9 cellular contexts compared by ENCODE assay signal in genomic region chr13:40662866-40663265, GRCh38. TPM values are rescaled to one million over a fixed set of nuclear protein-coding genes. Genes with fewer than 3 reads are reported as not detected.
DNase-seq lines count a peak whose midpoint lies in the region; ATAC-seq lines count a peak whose summit lies in the region.
"Had no signal": no experiment of that assay in that cellular context is flagged by ENCODE, and none has a peak within 500 bp of the region (broad histone marks: within the 10 kb centered on the region; RNA-seq: fewer than 3 reads in every experiment).

No MANE protein-coding gene starts in this region.

- H3K4me2 ChIP-seq in mesenchymal stem cell (ENCODE audit: low read length, poor library complexity, severe bottlenecking) = no peak overlapping the region

- no peak overlapping the region for H4K8ac ChIP-seq in mesenchymal stem cell (ENCODE audit: low read length)

- H2AK5ac ChIP-seq in mesenchymal stem cell (ENCODE audit: low read length, severe bottlenecking) = no peak overlapping the region

- H3K27ac ChIP-seq in mesenchymal stem cell (ENCODE audit: low read length, poor library complexity, severe bottlenecking) = no peak overlapping the region
- H3K27ac ChIP-seq: 22Rv1 had no signal

- H3K14ac ChIP-seq in mesenchymal stem cell (ENCODE audit: low read length in 2 of 2) = no peak overlapping the region

- no peaks in the 10 kb centered on the region for H3K27me3 ChIP-seq in mesenchymal stem cell (ENCODE audit: control insufficient read depth in 1 of 2, insufficient read depth in 1 of 2, low read length in 2 of 2)

- no peak overlapping the region for H2BK120ac ChIP-seq in mesenchymal stem cell (ENCODE audit: low read depth, low read length)

- H3K36me3 ChIP-seq in mesenchymal stem cell (ENCODE audit: control insufficient read depth in 1 of 2, insufficient read depth in 2 of 2, low read depth in 1 of 2, low read length in 2 of 2) = no peaks in the 10 kb centered on the region

- peak; percentile 29 for ATAC-seq in HG02870 (IDR thresholded peaks at IDR 0.05; ENCODE audit: unreplicated experiment)

- intact Hi-C loops in activated T-helper 2 cell treated with anti-CD3 and anti-CD28 coated beads, Interferon-gamma antibody, Interleukin-2, Interleukin-4, amounts not matched to agents 10 μg/mL and 5 μg/mL and 100 μg/mL, durations not matched to agents 14 hours and 24 hours and 36 hours (cut with micrococcal nuclease) = loop anchor here (1.0 to 10.0 kb wide), 17 partner anchors 10 to 976 kb away; partner anchors contain the start of gene MRPS31

- H3K9ac ChIP-seq in mesenchymal stem cell (ENCODE audit: low read length) = peak overlapping the region; percentile 90

- H2BK12ac ChIP-seq in mesenchymal stem cell (ENCODE audit: low read length in 2 of 2) = no peak overlapping the region

- peaks cover 11% of the 10 kb centered on the region for H3K4me1 ChIP-seq in mesenchymal stem cell (ENCODE audit: control insufficient read depth, insufficient read depth, low read depth, low read length)

- no peaks in the 10 kb centered on the region for H3K9me3 ChIP-seq in mesenchymal stem cell (ENCODE audit: control insufficient read depth, low read length)

- no peak overlapping the region for H3K4ac ChIP-seq in mesenchymal stem cell (ENCODE audit: low read depth in 1 of 2, low read length in 2 of 2)

- H4K91ac ChIP-seq in mesenchymal stem cell (ENCODE audit: low read length) = no peak overlapping the region

- H3K18ac ChIP-seq in mesenchymal stem cell (ENCODE audit: low read depth in 1 of 2, low read length in 2 of 2) = no peak overlapping the region

- H3K23ac ChIP-seq in mesenchymal stem cell (ENCODE audit: low read length in 2 of 2) = no peak overlapping the region

- H2BK5ac ChIP-seq in mesenchymal stem cell (ENCODE audit: low read depth, low read length, poor library complexity, severe bottlenecking) = no peak overlapping the region

- H2BK15ac ChIP-seq in mesenchymal stem cell (ENCODE audit: low read depth, poor library complexity, severe bottlenecking) = no peak overlapping the region

- peaks cover 47% of the 10 kb centered on the region for H3K4me1 Mint-ChIP-seq in activated T-helper 2 cell treated with anti-CD3 and anti-CD28 coated beads, Interferon-gamma antibody, Interleukin-2, Interleukin-4, amounts not matched to agents 10 μg/mL and 5 μg/mL and 100 μg/mL, durations not matched to agents 14 hours and 24 hours and 36 hours (ENCODE audit: low read depth)

- H3K4me3 ChIP-seq in mesenchymal stem cell (ENCODE audit: insufficient read depth in 1 of 2, low read depth in 1 of 2, low read length in 2 of 2) = no peak overlapping the region

- peaks cover 47% of the 10 kb centered on the region for H3K36me3 Mint-ChIP-seq in activated T-helper 2 cell treated with anti-CD3 and anti-CD28 coated beads, Interferon-gamma antibody, Interleukin-2, Interleukin-4, amounts not matched to agents 10 μg/mL and 5 μg/mL and 100 μg/mL, durations not matched to agents 14 hours and 24 hours and 36 hours (ENCODE audit: low read depth)

- peak overlapping the region; percentile 95 for H3K27ac Mint-ChIP-seq in activated T-helper 2 cell treated with anti-CD3 and anti-CD28 coated beads, Interferon-gamma antibody, Interleukin-2, Interleukin-4, amounts not matched to agents 10 μg/mL and 5 μg/mL and 100 μg/mL, durations not matched to agents 14 hours and 24 hours and 36 hours

- peak; percentile 21 for DNase-seq in DMS 273 (lab: John Stamatoyannopoulos, UW; ENCODE audit: unreplicated experiment)
- no peak for DNase-seq in DMS 273 treated with DMSO at 0.1 percent for 48 hours (lab: John Stamatoyannopoulos, UW)
- no peak for DNase-seq in activated T-helper 2 cell treated with anti-CD3 and anti-CD28 coated beads, Interferon-gamma antibody, Interleukin-2, Interleukin-4, amounts not matched to agents 10 μg/mL and 5 μg/mL and 100 μg/mL, durations not matched to agents 14 hours and 24 hours and 36 hours (ENCODE audit: low spot score)
- no peak for DNase-seq in mesenchymal stem cell
- DNase-seq in NK-92 (lab: John Stamatoyannopoulos, UW; ENCODE audit: unreplicated experiment) = no peak
- no peak for DNase-seq in RKO (ENCODE audit: low spot score)
- DNase-seq in Kasumi-1 (lab: John Stamatoyannopoulos, UW) = no peak

- H3K9me3 Mint-ChIP-seq in activated T-helper 2 cell treated with anti-CD3 and anti-CD28 coated beads, Interferon-gamma antibody, Interleukin-2, Interleukin-4, amounts not matched to agents 10 μg/mL and 5 μg/mL and 100 μg/mL, durations not matched to agents 14 hours and 24 hours and 36 hours = peaks cover 5% of the 10 kb centered on the region

- H3K4me3 Mint-ChIP-seq in activated T-helper 2 cell treated with anti-CD3 and anti-CD28 coated beads, Interferon-gamma antibody, Interleukin-2, Interleukin-4, amounts not matched to agents 10 μg/mL and 5 μg/mL and 100 μg/mL, durations not matched to agents 14 hours and 24 hours and 36 hours (ENCODE audit: low read depth) = peak overlapping the region; percentile 92

- H3K79me1 ChIP-seq in mesenchymal stem cell (replicated peaks; ENCODE audit: low read length, poor library complexity, severe bottlenecking) = peaks cover 14% of the 10 kb centered on the region

- no peaks in the 10 kb centered on the region for H3K27me3 Mint-ChIP-seq in activated T-helper 2 cell treated with anti-CD3 and anti-CD28 coated beads, Interferon-gamma antibody, Interleukin-2, Interleukin-4, amounts not matched to agents 10 μg/mL and 5 μg/mL and 100 μg/mL, durations not matched to agents 14 hours and 24 hours and 36 hours (ENCODE audit: low read depth)

- H2AFZ ChIP-seq in mesenchymal stem cell (ENCODE audit: low read depth, low read length) = no peak overlapping the region

RNA-seq across cellular contexts. Expression of gene FOXO1, which starts 3.6 kb away (rescaled TPM):
- total RNA-seq in activated T-helper 2 cell treated with anti-CD3 and anti-CD28 coated beads, Interferon-gamma antibody, Interleukin-2, Interleukin-4, amounts not matched to agents 10 μg/mL and 5 μg/mL and 100 μg/mL, durations not matched to agents 14 hours and 24 hours and 36 hours = 38.2 and 38.3 TPM in 2 replicates
- 1.2 TPM for polyA plus RNA-seq in mesenchymal stem cell (2013, experiment 1 of 2)
- 1.1 TPM for polyA plus RNA-seq in mesenchymal stem cell (2013, experiment 2 of 2)
